8 cellular contexts compared by ENCODE assay signal in genomic region chr17:42016952-42017865, GRCh38. TPM values are rescaled to one million over a fixed set of nuclear protein-coding genes. Genes with fewer than 3 reads are reported as not detected.
DNase-seq lines count a peak whose midpoint lies in the region; ATAC-seq, FAIRE-seq and TF ChIP-seq lines count a peak whose summit lies in the region.

Gene DNAJC7 (minus strand): TSS chr17:42017439. CDS start chr17:42017416, 23 bp downstream.

- TF ChIP-seq CTCF in D721Med (IDR thresholded peaks at IDR 0.05; ENCODE audit: insufficient read depth, missing control alignments), result peak; percentile 2

- ATAC-seq in GM21515 (IDR thresholded peaks at IDR 0.05; ENCODE audit: unreplicated experiment), result peak; percentile 74

- H3K27ac ChIP-seq in epithelial cell of prostate, result peak within 1 kb of the TSS; percentile 89

- no peak for FAIRE-seq in D721Med (lab: Jason Lieb, UNC)

- DNase-seq in D721Med (ENCODE audit: insufficient read length, low spot score) (peak; percentile 91), HuH-7.5 (ENCODE audit: low spot score) (peak; percentile 86), OCI-M1 (lab: John Stamatoyannopoulos, UW) (peak; percentile 94), activated T-cell treated with anti-CD3 and anti-CD28 coated beads for 24 hours (ENCODE audit: low read depth) (peak; percentile 85), epithelial cell of prostate (ENCODE audit: low read depth, low spot score) (peak; percentile 44), mucosa of gallbladder (ENCODE audit: low spot score) (peak; percentile 93)
- peak; percentile 86 for DNase-seq in stimulated activated CD8-positive, alpha-beta memory T cell treated with anti-CD3 and anti-CD28 coated beads, Interleukin-4, amount 100 ng/mL, for 24 hours (ENCODE audit: low read depth)

RNA-seq across cellular contexts. Expression of gene DNAJC7, which starts in this region (rescaled TPM):
- 69.8 TPM for total RNA-seq in mucosa of gallbladder

Comparison
In these comparisons a context has a peak if more than half of its experiments do, and no peak if none do; other contexts are left out.
1. Peak in every context shown above with its lines: DNase-seq, ATAC-seq and H3K27ac ChIP-seq.
2. DNase-seq: peak in every context shown above with its lines; median percentile 94 in OCI-M1; 93 in mucosa of gallbladder; 91 in D721Med; 86 in HuH-7.5; 86 in stimulated activated CD8-positive, alpha-beta memory T cell treated with anti-CD3 and anti-CD28 coated beads, Interleukin-4, amount 100 ng/mL, for 24 hours; 85 in activated T-cell treated with anti-CD3 and anti-CD28 coated beads for 24 hours; 44 in epithelial cell of prostate.